19 cellular contexts compared by ENCODE assay signal in the genomic region with DNA sequence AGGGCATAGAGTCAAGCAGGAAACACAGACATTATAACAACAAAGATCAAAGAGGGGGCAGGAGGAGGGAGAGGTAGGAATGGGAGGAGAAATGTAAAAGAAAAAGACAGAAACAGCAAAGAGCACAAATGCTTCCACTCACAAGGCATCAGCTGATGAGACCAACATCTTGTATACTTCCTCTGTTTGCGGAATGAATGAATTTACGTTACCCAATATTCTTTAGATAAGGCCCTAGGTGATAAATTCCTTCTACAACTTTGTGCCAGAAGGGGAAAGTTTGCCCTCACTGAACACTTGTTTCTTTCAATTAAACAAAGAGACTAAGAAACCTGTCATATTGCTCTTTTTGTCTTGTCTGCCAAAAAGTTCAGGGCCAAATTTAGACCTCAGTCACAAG.
DNase-seq lines count a peak whose midpoint lies in the region; TF ChIP-seq lines count a peak whose summit lies in the region.
"Had no signal": no experiment of that assay in that cellular context is flagged by ENCODE, and none has a peak within 500 bp of the region (broad histone marks: within the 10 kb centered on the region; RNA-seq: fewer than 3 reads in every experiment).

No MANE protein-coding gene starts in this region.

- H3K4me1 Mint-ChIP-seq in Caco-2 (ENCODE audit: low read depth, unreplicated experiment) (peaks cover 30% of the 10 kb centered on the region), glutamatergic neuron (ENCODE audit: low read depth, unreplicated experiment) (peaks cover 64% of the 10 kb centered on the region)
- H3K4me1 Mint-ChIP-seq: CD8-positive, alpha-beta memory T cell had no signal

- no peak overlapping the region for H3K4me3 Mint-ChIP-seq in Caco-2 (ENCODE audit: unreplicated experiment)
- H3K4me3 Mint-ChIP-seq in glutamatergic neuron (ENCODE audit: unreplicated experiment): no peak overlapping the region
- H3K4me3 Mint-ChIP-seq: CD8-positive, alpha-beta memory T cell had no signal

- peaks cover 3% of the 10 kb centered on the region; the same call in 1 of the 2 replicates for H3K9me3 ChIP-seq in Caco-2
- H3K9me3 ChIP-seq in uterus: no peaks in the 10 kb centered on the region
- H3K9me3 ChIP-seq: BLaER1 had no signal

- no peak for TF ChIP-seq POLR2A in uterus (IDR thresholded peaks at IDR 0.05)

- H3K36me3 ChIP-seq in Caco-2 (ENCODE audit: control insufficient read depth, insufficient read depth, low read length): no peaks in the 10 kb centered on the region
- H3K36me3 ChIP-seq in uterus: no peaks in the 10 kb centered on the region
- H3K36me3 ChIP-seq: BLaER1 had no signal

- H3K9me3 Mint-ChIP-seq in Caco-2 (ENCODE audit: unreplicated experiment) (peaks cover 10% of the 10 kb centered on the region), glutamatergic neuron (ENCODE audit: unreplicated experiment) (peaks cover 26% of the 10 kb centered on the region)
- H3K9me3 Mint-ChIP-seq: CD8-positive, alpha-beta memory T cell had no signal

- POLR2A ChIA-PET in Caco-2 (lab: Charles Lee): interaction anchor here (0.6 kb wide), 1 partner anchor 251 kb away, joined by 9 read pairs; no protein-coding TSS in a partner anchor

- BruUV-seq in Caco-2 (replicated peaks; lab: Mats Ljungman, UMichigan): no TSS peak

- peaks cover 41% of the 10 kb centered on the region for H3K4me1 ChIP-seq in Caco-2
- H3K4me1 ChIP-seq in uterus: no peaks in the 10 kb centered on the region

- peak; percentile 72 for DNase-seq in COLO829 (ENCODE audit: low spot score)
- DNase-seq in Caco-2: peak in 1 of 2 experiments; percentile 25
- DNase-seq in SW480 (ENCODE audit: low spot score): peak; percentile 42
- DNase-seq in glutamatergic neuron: no peak
- no peak for DNase-seq in NCI-H748 treated with DMSO at 0.1 percent for 48 hours (lab: John Stamatoyannopoulos, UW)
- DNase-seq in uterus: no peak
- no peak for DNase-seq in ureter (ENCODE audit: low spot score)
- DNase-seq: CD8-positive, alpha-beta memory T cell; DMS153; EL; KBM-7; NCI-H1105 treated with DMSO at 0.1 percent for 48 hours; NCI-H187 treated with DMSO at 0.1 percent for 48 hours; NCI-H2171; NCI-H510A; RPMI8226 had no signal

- H3K27ac Mint-ChIP-seq in Caco-2 (ENCODE audit: unreplicated experiment): peak overlapping the region; percentile 43
- peak overlapping the region; percentile 59 for H3K27ac Mint-ChIP-seq in glutamatergic neuron (ENCODE audit: unreplicated experiment)

- H3K27me3 ChIP-seq in Caco-2 (replicated peaks; ENCODE audit: control insufficient read depth, insufficient read depth, low read length): no peaks in the 10 kb centered on the region; the same call in 1 of the 2 replicates
- H3K27me3 ChIP-seq in uterus: no peaks in the 10 kb centered on the region
- H3K27me3 ChIP-seq: BLaER1 had no signal

- intact Hi-C loops in Caco-2 (cut with micrococcal nuclease; ENCODE audit: unreplicated experiment) (no loop called here), uterus (cut with DNase I; ENCODE audit: low total_unique reads) (no loop called here)

- H3K36me3 Mint-ChIP-seq in Caco-2 (ENCODE audit: insufficient read depth, unreplicated experiment): no peaks in the 10 kb centered on the region
- H3K36me3 Mint-ChIP-seq in glutamatergic neuron (ENCODE audit: unreplicated experiment): no peaks in the 10 kb centered on the region
- H3K36me3 Mint-ChIP-seq: CD8-positive, alpha-beta memory T cell had no signal

- TF ChIP-seq CTCF in Caco-2 (IDR thresholded peaks at IDR 0.05; ENCODE audit: insufficient read depth in 1 of 2, low read depth in 1 of 2, low read length in 1 of 2, severe bottlenecking in 1 of 2, unreplicated experiment in 1 of 2): no peak
- TF ChIP-seq CTCF in glutamatergic neuron (IDR thresholded peaks at IDR 0.05; ENCODE audit: partially characterized antibody, unreplicated experiment): no peak
- no peak for TF ChIP-seq CTCF in uterus (IDR thresholded peaks at IDR 0.05)

- H3K27ac ChIP-seq in uterus: no peak overlapping the region
- H3K27ac ChIP-seq: BLaER1, HL-60, SK-N-MC had no signal

- H3K27me3 Mint-ChIP-seq in Caco-2 (ENCODE audit: insufficient read depth, unreplicated experiment) (no peaks in the 10 kb centered on the region), glutamatergic neuron (ENCODE audit: unreplicated experiment) (peaks cover 16% of the 10 kb centered on the region)

- no peak overlapping the region for H3K4me3 ChIP-seq in Caco-2 (ENCODE audit: low read depth, low read length)
- H3K4me3 ChIP-seq in uterus: no peak overlapping the region
- H3K4me3 ChIP-seq: BLaER1, SK-N-MC had no signal

- CTCF ChIA-PET in Caco-2 (lab: Charles Lee): interaction anchor here (0.6 kb wide), 1 partner anchor 345 kb away, joined by 3 read pairs; no protein-coding TSS in a partner anchor

Comparison
In these comparisons a context has a peak if more than half of its experiments do, and no peak if none do; other contexts are left out.
1. DNase-seq: peak in COLO829 (single experiment) and SW480 (single experiment); none in glutamatergic neuron (single experiment), NCI-H748 treated with DMSO at 0.1 percent for 48 hours (single experiment), uterus (0 of 2) and ureter (single experiment).